1 cellular context compared by ENCODE assay signal in the genomic region with DNA sequence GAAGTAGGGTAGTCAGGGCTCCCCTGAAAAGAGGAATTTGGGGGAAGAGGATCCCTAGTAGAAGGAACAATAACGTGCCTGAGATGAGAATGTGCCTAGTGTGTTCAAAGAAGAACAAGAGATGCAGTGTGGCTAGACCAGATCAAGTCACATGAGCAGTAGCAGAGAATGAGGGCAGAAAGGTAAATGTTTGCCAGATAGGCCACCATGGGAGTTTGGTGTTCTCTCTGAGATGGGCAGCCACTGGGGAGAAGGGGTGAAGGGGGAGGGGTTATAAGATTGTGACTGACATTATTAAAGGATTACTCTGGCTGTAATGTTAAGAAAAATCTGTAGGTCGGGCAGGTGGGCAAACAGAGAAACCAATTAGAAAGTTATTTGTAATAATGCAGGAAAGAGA.
TF ChIP-seq lines count a peak whose summit lies in the region.

No MANE protein-coding gene starts in this region.

TF ChIP-seq in A549, 52 proteins besides CTCF, POLR2A, EP300 and RAD21 (continued from another document):
- TF ChIP-seq, protein P1, sequence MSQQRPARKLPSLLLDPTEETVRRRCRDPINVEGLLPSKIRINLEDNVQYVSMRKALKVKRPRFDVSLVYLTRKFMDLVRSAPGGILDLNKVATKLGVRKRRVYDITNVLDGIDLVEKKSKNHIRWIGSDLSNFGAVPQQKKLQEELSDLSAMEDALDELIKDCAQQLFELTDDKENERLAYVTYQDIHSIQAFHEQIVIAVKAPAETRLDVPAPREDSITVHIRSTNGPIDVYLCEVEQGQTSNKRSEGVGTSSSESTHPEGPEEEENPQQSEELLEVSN (IDR thresholded peaks at IDR 0.05; ENCODE audit: borderline replicate concordance, low read depth): no peak
- TF ChIP-seq, protein P2, sequence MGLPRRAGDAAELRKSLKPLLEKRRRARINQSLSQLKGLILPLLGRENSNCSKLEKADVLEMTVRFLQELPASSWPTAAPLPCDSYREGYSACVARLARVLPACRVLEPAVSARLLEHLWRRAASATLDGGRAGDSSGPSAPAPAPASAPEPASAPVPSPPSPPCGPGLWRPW (IDR thresholded peaks at IDR 0.05): no peak
- no peak for TF ChIP-seq POLR2AphosphoS2 (conservative IDR thresholded peaks at IDR 0.05; ENCODE audit: low read length)
- TF ChIP-seq RFX5 (IDR thresholded peaks at IDR 0.05): no peak
- no peak for TF ChIP-seq ZSCAN20 (CRISPR knock-in tag; IDR thresholded peaks at IDR 0.05)
- TF ChIP-seq PHF8 (IDR thresholded peaks at IDR 0.05; ENCODE audit: borderline replicate concordance, low read depth): no peak
- no peak for TF ChIP-seq MAFK (IDR thresholded peaks at IDR 0.05; ENCODE audit: partially characterized antibody)
